In genomic region chr9:74570879-74571512, GRCh38 we compare ENCODE assay signal across 8 cellular contexts.
DNase-seq lines count a peak whose midpoint lies in the region; ATAC-seq and TF ChIP-seq lines count a peak whose summit lies in the region.

No MANE protein-coding gene starts in this region.

- peak; percentile 74 for TF ChIP-seq CTCF in 22Rv1 (IDR thresholded peaks at IDR 0.05)
- peak; percentile 63 for TF ChIP-seq CTCF in HFF-Myc (IDR thresholded peaks at IDR 0.05; ENCODE audit: low read depth, low read length, missing control alignments)
- peak; percentile 88 for TF ChIP-seq CTCF in chondrocyte (IDR thresholded peaks at IDR 0.05)
- peak; percentile 26 for TF ChIP-seq CTCF in mucosa of descending colon (IDR thresholded peaks at IDR 0.05)

- in situ Hi-C loops in G401 (cut with HindIII; ENCODE audit: low sequenced_read_pairs), result no loop called here

- H3K4me1 Mint-ChIP-seq in chondrocyte (ENCODE audit: low read depth), result no peaks in the 10 kb centered on the region

- DNase-seq in G401 (ENCODE audit: low spot score), result peak; percentile 22
- DNase-seq in HFF-Myc (ENCODE audit: extremely low read depth, low read depth), result peak; percentile 5
- DNase-seq in NCI-H748 (lab: John Stamatoyannopoulos, UW; ENCODE audit: unreplicated experiment), result peak; percentile 30
- DNase-seq in chondrocyte (ENCODE audit: low spot score), result no peak
- DNase-seq in mucosa of descending colon, result peak in 1 of 3 donors; percentile 38
- DNase-seq in SHP77 treated with DMSO at 0.1 percent for 48 hours (lab: John Stamatoyannopoulos, UW), result no peak

- H3K36me3 Mint-ChIP-seq in chondrocyte (ENCODE audit: low read depth), result no peaks in the 10 kb centered on the region

- intact Hi-C loops in mucosa of descending colon (cut with DNase I, micrococcal nuclease), result no loop called here

- H3K9me3 ChIP-seq in mucosa of descending colon, result no peaks in the 10 kb centered on the region

- no peaks in the 10 kb centered on the region for H3K36me3 ChIP-seq in mucosa of descending colon (ENCODE audit: low read depth)

- H3K27me3 Mint-ChIP-seq in chondrocyte (ENCODE audit: low read depth), result peaks cover 29% of the 10 kb centered on the region

- H3K27ac Mint-ChIP-seq in chondrocyte (ENCODE audit: unreplicated experiment), result no peak overlapping the region

- ATAC-seq in mucosa of descending colon (no peak), HG03135 (IDR thresholded peaks at IDR 0.05; ENCODE audit: unreplicated experiment) (no peak)

- no peaks in the 10 kb centered on the region for H3K9me3 Mint-ChIP-seq in chondrocyte (ENCODE audit: low read depth)

- no peaks in the 10 kb centered on the region for H3K4me1 ChIP-seq in mucosa of descending colon (ENCODE audit: low read depth)

- H3K4me3 ChIP-seq in HFF-Myc (replicated peaks; ENCODE audit: low read depth, low read length) (no peak overlapping the region), mucosa of descending colon (no peak overlapping the region)

- no peak overlapping the region for H3K4me3 Mint-ChIP-seq in chondrocyte (ENCODE audit: unreplicated experiment)

- H3K27ac ChIP-seq in 22Rv1, result no peak overlapping the region

Comparison
In these comparisons a context has a peak if more than half of its experiments do, and no peak if none do; other contexts are left out.
1. CTCF ChIP-seq: peak in every context shown above with its lines; median percentile 88 in chondrocyte; 74 in 22Rv1; 63 in HFF-Myc; 26 in mucosa of descending colon.
2. DNase-seq: peak in G401 (single experiment), HFF-Myc (single experiment) and NCI-H748 (single experiment); none in chondrocyte (single experiment) and SHP77 treated with DMSO at 0.1 percent for 48 hours (single experiment).